Comparison of ENCODE assay signal across 10 cellular contexts in the genomic region with DNA sequence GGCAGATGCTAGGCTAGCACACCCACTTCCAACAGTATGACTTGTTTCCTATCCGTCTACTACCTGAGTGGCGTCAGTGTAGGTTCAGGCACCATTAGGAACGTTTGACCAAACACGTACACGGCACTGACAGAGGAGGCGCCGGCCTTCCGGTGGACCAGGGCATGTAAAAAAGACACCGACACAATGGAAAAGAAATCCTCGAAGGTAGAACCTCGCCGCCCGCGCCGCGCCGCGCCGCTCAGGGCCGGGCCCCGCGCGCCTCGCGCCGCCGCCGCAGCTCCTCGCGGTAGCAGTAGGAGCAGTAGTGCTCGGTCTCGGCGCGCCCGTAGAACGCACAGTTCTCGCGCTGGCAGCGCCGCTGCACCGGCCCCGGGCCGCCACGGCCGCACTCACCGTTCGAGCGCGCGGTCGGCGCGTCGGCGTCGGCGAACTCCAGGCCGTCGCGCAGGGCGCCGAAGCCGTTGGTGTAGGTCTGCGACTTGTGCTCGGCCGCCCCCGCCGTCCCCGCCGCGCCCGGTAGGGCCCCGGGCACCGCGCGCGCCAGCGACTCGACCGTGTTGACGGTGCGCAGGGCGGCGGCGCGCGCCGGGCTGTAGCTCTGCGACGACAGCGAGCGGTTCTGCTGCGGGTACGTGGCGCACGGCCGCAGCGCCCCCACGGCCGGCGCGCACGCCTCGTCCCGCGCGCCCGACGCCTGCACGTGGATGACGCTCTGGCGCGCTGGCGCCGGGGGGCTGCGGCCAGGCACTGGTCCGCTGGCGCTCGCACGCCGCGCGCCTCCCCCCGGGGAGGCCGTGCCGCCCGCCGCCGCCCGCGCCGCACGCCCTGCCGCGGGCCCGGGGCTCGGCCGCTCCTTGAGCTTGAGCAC.
DNase-seq lines count a peak whose midpoint lies in the region; ATAC-seq and TF ChIP-seq lines count a peak whose summit lies in the region.
"Had no signal": no experiment of that assay in that cellular context is flagged by ENCODE, and none has a peak within 500 bp of the region (broad histone marks: within the 10 kb centered on the region; RNA-seq: fewer than 3 reads in every experiment).

No MANE protein-coding gene starts in this region.

- H3K4me1 Mint-ChIP-seq in CD4-positive, CD25-positive, alpha-beta regulatory T cell: peaks cover 3 to 40% (median 8%) of the 10 kb centered on the region in 4 donors

- H3K36me3 ChIP-seq in CD4-positive, CD25-positive, alpha-beta regulatory T cell (ENCODE audit: control insufficient read depth, insufficient read depth, low read length): no peaks in the 10 kb centered on the region
- H3K36me3 ChIP-seq in neural cell (ENCODE audit: insufficient read depth, low read length): peaks cover 11% of the 10 kb centered on the region
- H3K36me3 ChIP-seq: neutrophil, SJSA1 had no signal

- H3K9me3 Mint-ChIP-seq in CD4-positive, CD25-positive, alpha-beta regulatory T cell: peaks cover 0 to 1% (median 0%) of the 10 kb centered on the region in 7 donors

- H3K4me3 Mint-ChIP-seq in CD4-positive, CD25-positive, alpha-beta regulatory T cell: peak overlapping the region; percentile 91 to 94 (median 92)

- peaks cover 14% of the 10 kb centered on the region for H3K4me1 ChIP-seq in CD4-positive, CD25-positive, alpha-beta regulatory T cell (ENCODE audit: control insufficient read depth, insufficient read depth, low read length, poor library complexity, severe bottlenecking)

- ATAC-seq in CD4-positive, CD25-positive, alpha-beta regulatory T cell (ENCODE audit: low read depth in 2 of 2): peak; percentile 66 to 69
- ATAC-seq in HG03135 (IDR thresholded peaks at IDR 0.05; ENCODE audit: unreplicated experiment) (no peak), HG03342 (IDR thresholded peaks at IDR 0.05; ENCODE audit: unreplicated experiment) (no peak)

- no peak overlapping the region for H3K27ac ChIP-seq in CD4-positive, CD25-positive, alpha-beta regulatory T cell (ENCODE audit: insufficient read depth, low read length, poor library complexity, severe bottlenecking)
- H3K27ac ChIP-seq in neural cell (ENCODE audit: low read length): no peak overlapping the region
- H3K27ac ChIP-seq: neutrophil, SJSA1 had no signal

- H3F3A ChIP-seq in neural cell (ENCODE audit: insufficient read depth, low read length, poor library complexity, severe bottlenecking): no peaks in the 10 kb centered on the region

- peak overlapping the region; percentile 55 for H3K4me3 ChIP-seq in CD4-positive, CD25-positive, alpha-beta regulatory T cell (ENCODE audit: low read depth, low read length)
- peak overlapping the region; percentile 51 for H3K4me3 ChIP-seq in neural cell (ENCODE audit: low read length)
- H3K4me3 ChIP-seq: SJSA1 had no signal

- H3K79me2 ChIP-seq in neural cell (replicated peaks; ENCODE audit: insufficient read depth, low read length): no peaks in the 10 kb centered on the region

- no peaks in the 10 kb centered on the region for H3K9me2 ChIP-seq in neural cell (ENCODE audit: insufficient read depth, low read length)

- H3K27ac Mint-ChIP-seq in CD4-positive, CD25-positive, alpha-beta regulatory T cell: peak overlapping the region; percentile 56 to 96 (median 93)

- H3K9me3 ChIP-seq in CD4-positive, CD25-positive, alpha-beta regulatory T cell (ENCODE audit: control insufficient read depth in 2 of 2, low read length in 2 of 2): no peaks in the 10 kb centered on the region
- peaks cover 9% of the 10 kb centered on the region for H3K9me3 ChIP-seq in neural cell (ENCODE audit: low read length)
- H3K9me3 ChIP-seq: neutrophil had no signal

- TF ChIP-seq EP300 in neural cell (conservative IDR thresholded peaks at IDR 0.05; ENCODE audit: poor library complexity, severe bottlenecking): no peak

- H3K36me3 Mint-ChIP-seq in CD4-positive, CD25-positive, alpha-beta regulatory T cell: no peaks in the 10 kb centered on the region

- peaks cover 58% of the 10 kb centered on the region for H3K27me3 Mint-ChIP-seq in CD4-positive, CD25-positive, alpha-beta regulatory T cell

- H2AFZ ChIP-seq in neural cell (ENCODE audit: low read depth, low read length): no peak overlapping the region

- no peak overlapping the region for H3K9ac ChIP-seq in neural cell (ENCODE audit: low read length)

- no peak for TF ChIP-seq RAD21 in neural cell (conservative IDR thresholded peaks at IDR 0.05)

- no peaks in the 10 kb centered on the region for H4K20me1 ChIP-seq in neural cell (ENCODE audit: insufficient read depth)

- H3K4me2 ChIP-seq in neural cell (ENCODE audit: low read length): no peak overlapping the region

- peaks cover 8% of the 10 kb centered on the region for H3K27me3 ChIP-seq in CD4-positive, CD25-positive, alpha-beta regulatory T cell (ENCODE audit: control insufficient read depth, insufficient read depth, low read length)
- peaks cover 63% of the 10 kb centered on the region for H3K27me3 ChIP-seq in neural cell (ENCODE audit: insufficient read depth, low read depth, low read length)

- no peak for TF ChIP-seq CTCF in neural cell (IDR thresholded peaks at IDR 0.05; ENCODE audit: poor library complexity, severe bottlenecking)

- DNase-seq in CD4-positive, CD25-positive, alpha-beta regulatory T cell: peak; percentile 14 to 55 (median 39)
- DNase-seq in activated CD4-positive, CD25-positive, alpha-beta regulatory T cell treated with anti-CD3 and anti-CD28 coated beads, Interleukin-2, amount 50 U/mL, for 72 hours: peak; percentile 56
- peak; percentile 20 for DNase-seq in effector CD4-positive, alpha-beta T cell
- DNase-seq in NCI-H1694 (lab: John Stamatoyannopoulos, UW) (no peak), AG08395 (ENCODE audit: low spot score) (no peak)

TF ChIP-seq in neural cell, 6 proteins besides CTCF, POLR2A, EP300 and RAD21:
- no peak for TF ChIP-seq EZH2 (IDR thresholded peaks at IDR 0.05; ENCODE audit: borderline replicate concordance, insufficient read depth, low read length, poor library complexity, severe bottlenecking)
- TF ChIP-seq MXI1 (conservative IDR thresholded peaks at IDR 0.05; ENCODE audit: poor library complexity, severe bottlenecking): peak; percentile 25
TF ChIP-seq in neural cell: peak in this region for 1.

Comparison
In these comparisons a context has a peak if more than half of its experiments do, and no peak if none do; other contexts are left out.
1. ATAC-seq: peak in CD4-positive, CD25-positive, alpha-beta regulatory T cell (2 of 2); none in HG03135 (single experiment) and HG03342 (single experiment).
2. DNase-seq: peak in CD4-positive, CD25-positive, alpha-beta regulatory T cell (3 of 3), activated CD4-positive, CD25-positive, alpha-beta regulatory T cell treated with anti-CD3 and anti-CD28 coated beads, Interleukin-2, amount 50 U/mL, for 72 hours (single experiment) and effector CD4-positive, alpha-beta T cell (single experiment); none in NCI-H1694 (single experiment) and AG08395 (single experiment).